Comparison of ENCODE assay signal across 17 cellular contexts in genomic region chr3:149670742-149671492, GRCh38. TPM values are rescaled to one million over a fixed set of nuclear protein-coding genes. Genes with fewer than 3 reads are reported as not detected.
A peak's percentile ranks its signal among the peaks of the same experiment; 100 is the strongest.
DNase-seq lines count a peak whose midpoint lies in the region; ATAC-seq and TF ChIP-seq lines count a peak whose summit lies in the region.
"Had no signal": no experiment of that assay in that cellular context is flagged by ENCODE, and none has a peak within 500 bp of the region (broad histone marks: within the 10 kb centered on the region; RNA-seq: fewer than 3 reads in every experiment).

No MANE protein-coding gene starts in this region.

- H3K36me3 ChIP-seq in HUES48 (ENCODE audit: control insufficient read depth, insufficient read depth, low read length) (no peaks in the 10 kb centered on the region), neural progenitor cell (no peaks in the 10 kb centered on the region)
- H3K36me3 ChIP-seq: vagina had no signal

- peak overlapping the region; percentile 69 for H3K4me2 ChIP-seq in neural progenitor cell
- H3K4me2 ChIP-seq: KMS-11 had no signal

- H3K36me3 Mint-ChIP-seq in neural progenitor cell: no peaks in the 10 kb centered on the region

- peaks cover 4% of the 10 kb centered on the region for H3F3A ChIP-seq in neural progenitor cell (ENCODE audit: low read depth)

- peak overlapping the region; percentile 52 for H3K27ac Mint-ChIP-seq in neural progenitor cell
- H3K27ac Mint-ChIP-seq: progenitor cell of endocrine pancreas had no signal

- no peaks in the 10 kb centered on the region for H3K9me3 ChIP-seq in HUES48 (ENCODE audit: control insufficient read depth, insufficient read depth, low read length)
- H3K9me3 ChIP-seq in neural progenitor cell (ENCODE audit: low read depth): no peaks in the 10 kb centered on the region
- H3K9me3 ChIP-seq: vagina had no signal

- H3K4me1 ChIP-seq in HUES48 (ENCODE audit: control insufficient read depth, insufficient read depth, low read length) (peaks cover 23% of the 10 kb centered on the region), neural progenitor cell (peaks cover 17% of the 10 kb centered on the region)
- H3K4me1 ChIP-seq: vagina had no signal

- peaks cover 3% of the 10 kb centered on the region for H3K27me3 Mint-ChIP-seq in neural progenitor cell (ENCODE audit: insufficient read depth, low read depth)

- H3K9me3 Mint-ChIP-seq in neural progenitor cell: no peaks in the 10 kb centered on the region

- H3K4me3 ChIP-seq in HUES48 (ENCODE audit: low read depth, low read length) (peak overlapping the region; percentile 52), choroid plexus epithelial cell (ENCODE audit: low read depth, low read length) (no peak overlapping the region), neural progenitor cell (peak overlapping the region; percentile 20)
- H3K4me3 ChIP-seq: SK-N-MC, vagina had no signal

- peak; percentile 42 for ATAC-seq in GM19463 (IDR thresholded peaks at IDR 0.05; ENCODE audit: unreplicated experiment)

- H2AFZ ChIP-seq in neural progenitor cell (replicated peaks): no peak overlapping the region

- H3K4me3 Mint-ChIP-seq in neural progenitor cell: peak overlapping the region; percentile 69

- no peaks in the 10 kb centered on the region for H4K20me1 ChIP-seq in neural progenitor cell (ENCODE audit: low read depth)

- H3K79me2 ChIP-seq in neural progenitor cell (ENCODE audit: low read depth): no peaks in the 10 kb centered on the region

- peaks cover 27% of the 10 kb centered on the region for H3K27me3 ChIP-seq in HUES48 (ENCODE audit: control insufficient read depth, insufficient read depth, low read length)
- H3K27me3 ChIP-seq in neural progenitor cell: peaks cover 37% of the 10 kb centered on the region
- H3K27me3 ChIP-seq: vagina had no signal

- peaks cover 19% of the 10 kb centered on the region for H3K4me1 Mint-ChIP-seq in neural progenitor cell

- DNase-seq in choroid plexus epithelial cell (ENCODE audit: low read depth) (peak; percentile 43), neural progenitor cell (ENCODE audit: low spot score) (peak; percentile 61), NCI-H69 (lab: John Stamatoyannopoulos, UW) (no peak), GM20000 (ENCODE audit: low spot score) (no peak)
- no peak for DNase-seq in activated CD8-positive, alpha-beta memory T cell treated with anti-CD3 and anti-CD28 coated beads, Interleukin-2, amount 50 U/mL, for 48 hours
- no peak for DNase-seq in activated effector memory CD4-positive, alpha-beta T cell treated with anti-CD3 and anti-CD28 coated beads, Interleukin-2, amount 50 U/mL, for 16 hours
- DNase-seq: activated CD4-positive, alpha-beta T cell treated with anti-CD3 and anti-CD28 coated beads, Interleukin-2, amount 50 U/mL, for 1 hour; amygdala; glutamatergic neuron; NCI-H1417; stimulated activated CD4-positive, alpha-beta T cell treated with anti-CD3 and anti-CD28 coated beads, Interleukin-12 subunit alpha, Interleukin-12 subunit beta, amount 100 ng/mL, for 4 hours had no signal

- H3K27ac ChIP-seq in HUES48 (ENCODE audit: low read depth, low read length) (peak overlapping the region; percentile 80), neural progenitor cell (no peak overlapping the region)
- H3K27ac ChIP-seq: KMS-11, SK-N-MC, vagina had no signal

- H3K9ac ChIP-seq in HUES48 (ENCODE audit: low read depth, low read length) (no peak overlapping the region), neural progenitor cell (no peak overlapping the region)
- H3K9ac ChIP-seq: KMS-11 had no signal

- no peak for TF ChIP-seq CTCF in choroid plexus epithelial cell (conservative IDR thresholded peaks at IDR 0.05; ENCODE audit: low read depth, low read length)
- TF ChIP-seq CTCF in neural progenitor cell (IDR thresholded peaks at IDR 0.05): no peak
- TF ChIP-seq CTCF in GM20000 (IDR thresholded peaks at IDR 0.05; ENCODE audit: extremely low read depth, missing control alignments): no peak

RNA-seq across cellular contexts. Expression of gene WWTR1, which starts 13.1 kb away (rescaled TPM):
- 8.0 and 13.9 TPM in 2 replicates for total RNA-seq in neural progenitor cell (ENCODE audit: low replicate concordance)

Comparison
In these comparisons a context has a peak if more than half of its experiments do, and no peak if none do; other contexts are left out.
1. DNase-seq: peak in choroid plexus epithelial cell (single experiment) and neural progenitor cell (single experiment); none in NCI-H69 (single experiment), GM20000 (single experiment), activated CD8-positive, alpha-beta memory T cell treated with anti-CD3 and anti-CD28 coated beads, Interleukin-2, amount 50 U/mL, for 48 hours (single experiment) and activated effector memory CD4-positive, alpha-beta T cell treated with anti-CD3 and anti-CD28 coated beads, Interleukin-2, amount 50 U/mL, for 16 hours (single experiment).